Comparison of ENCODE assay signal across 1 cellular context in genomic region chrX:154059231-154059630, GRCh38.
TF ChIP-seq lines count a peak whose summit lies in the region.

No MANE protein-coding gene starts in this region.

TF ChIP-seq in WTC11, 78 proteins besides CTCF, POLR2A, EP300 and RAD21 (continued from another document):
- TF ChIP-seq, protein P1, sequence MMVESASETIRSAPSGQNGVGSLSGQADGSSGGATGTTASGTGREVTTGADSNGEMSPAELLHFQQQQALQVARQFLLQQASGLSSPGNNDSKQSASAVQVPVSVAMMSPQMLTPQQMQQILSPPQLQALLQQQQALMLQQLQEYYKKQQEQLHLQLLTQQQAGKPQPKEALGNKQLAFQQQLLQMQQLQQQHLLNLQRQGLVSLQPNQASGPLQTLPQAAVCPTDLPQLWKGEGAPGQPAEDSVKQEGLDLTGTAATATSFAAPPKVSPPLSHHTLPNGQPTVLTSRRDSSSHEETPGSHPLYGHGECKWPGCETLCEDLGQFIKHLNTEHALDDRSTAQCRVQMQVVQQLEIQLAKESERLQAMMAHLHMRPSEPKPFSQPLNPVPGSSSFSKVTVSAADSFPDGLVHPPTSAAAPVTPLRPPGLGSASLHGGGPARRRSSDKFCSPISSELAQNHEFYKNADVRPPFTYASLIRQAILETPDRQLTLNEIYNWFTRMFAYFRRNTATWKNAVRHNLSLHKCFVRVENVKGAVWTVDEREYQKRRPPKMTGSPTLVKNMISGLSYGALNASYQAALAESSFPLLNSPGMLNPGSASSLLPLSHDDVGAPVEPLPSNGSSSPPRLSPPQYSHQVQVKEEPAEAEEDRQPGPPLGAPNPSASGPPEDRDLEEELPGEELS (CRISPR knock-in tag; IDR thresholded peaks at IDR 0.05): no peak
- no peak for TF ChIP-seq ZNF425 (CRISPR knock-in tag; conservative IDR thresholded peaks at IDR 0.05)
- TF ChIP-seq, protein P2, sequence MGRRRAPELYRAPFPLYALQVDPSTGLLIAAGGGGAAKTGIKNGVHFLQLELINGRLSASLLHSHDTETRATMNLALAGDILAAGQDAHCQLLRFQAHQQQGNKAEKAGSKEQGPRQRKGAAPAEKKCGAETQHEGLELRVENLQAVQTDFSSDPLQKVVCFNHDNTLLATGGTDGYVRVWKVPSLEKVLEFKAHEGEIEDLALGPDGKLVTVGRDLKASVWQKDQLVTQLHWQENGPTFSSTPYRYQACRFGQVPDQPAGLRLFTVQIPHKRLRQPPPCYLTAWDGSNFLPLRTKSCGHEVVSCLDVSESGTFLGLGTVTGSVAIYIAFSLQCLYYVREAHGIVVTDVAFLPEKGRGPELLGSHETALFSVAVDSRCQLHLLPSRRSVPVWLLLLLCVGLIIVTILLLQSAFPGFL (CRISPR knock-in tag; IDR thresholded peaks at IDR 0.05; ENCODE audit: borderline replicate concordance): no peak
